1 cellular context compared by ENCODE assay signal in the genomic region with DNA sequence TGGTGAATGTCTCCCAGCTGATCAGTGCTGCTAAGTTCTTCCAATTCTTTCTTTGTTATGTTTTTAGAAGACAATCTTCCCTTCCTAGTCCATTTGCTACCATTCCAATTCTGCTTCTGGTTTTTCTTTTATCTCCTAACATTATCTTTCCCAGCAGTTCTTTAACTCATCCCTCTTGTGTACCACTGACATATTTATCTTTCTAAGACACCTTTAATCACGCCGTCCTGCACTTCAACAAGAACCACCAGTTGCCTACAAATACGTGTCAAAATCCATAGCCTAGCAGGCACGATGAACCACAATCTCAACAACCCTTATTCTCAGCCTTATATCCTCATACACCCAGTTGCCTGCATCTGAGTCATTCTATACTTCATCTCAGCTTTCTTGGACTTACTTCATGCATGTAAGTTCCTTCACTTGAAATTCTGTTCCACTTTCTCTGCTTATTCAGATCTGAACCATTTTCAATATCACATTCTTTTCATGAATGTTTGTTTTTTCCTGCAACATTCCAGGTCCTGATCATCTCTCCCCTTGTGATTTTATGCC.
TF ChIP-seq lines count a peak whose summit lies in the region.

No MANE protein-coding gene starts in this region.

TF ChIP-seq in K562, 482 proteins besides CTCF, POLR2A, EP300 and RAD21 (continued from another document):
- TF ChIP-seq, protein P1, sequence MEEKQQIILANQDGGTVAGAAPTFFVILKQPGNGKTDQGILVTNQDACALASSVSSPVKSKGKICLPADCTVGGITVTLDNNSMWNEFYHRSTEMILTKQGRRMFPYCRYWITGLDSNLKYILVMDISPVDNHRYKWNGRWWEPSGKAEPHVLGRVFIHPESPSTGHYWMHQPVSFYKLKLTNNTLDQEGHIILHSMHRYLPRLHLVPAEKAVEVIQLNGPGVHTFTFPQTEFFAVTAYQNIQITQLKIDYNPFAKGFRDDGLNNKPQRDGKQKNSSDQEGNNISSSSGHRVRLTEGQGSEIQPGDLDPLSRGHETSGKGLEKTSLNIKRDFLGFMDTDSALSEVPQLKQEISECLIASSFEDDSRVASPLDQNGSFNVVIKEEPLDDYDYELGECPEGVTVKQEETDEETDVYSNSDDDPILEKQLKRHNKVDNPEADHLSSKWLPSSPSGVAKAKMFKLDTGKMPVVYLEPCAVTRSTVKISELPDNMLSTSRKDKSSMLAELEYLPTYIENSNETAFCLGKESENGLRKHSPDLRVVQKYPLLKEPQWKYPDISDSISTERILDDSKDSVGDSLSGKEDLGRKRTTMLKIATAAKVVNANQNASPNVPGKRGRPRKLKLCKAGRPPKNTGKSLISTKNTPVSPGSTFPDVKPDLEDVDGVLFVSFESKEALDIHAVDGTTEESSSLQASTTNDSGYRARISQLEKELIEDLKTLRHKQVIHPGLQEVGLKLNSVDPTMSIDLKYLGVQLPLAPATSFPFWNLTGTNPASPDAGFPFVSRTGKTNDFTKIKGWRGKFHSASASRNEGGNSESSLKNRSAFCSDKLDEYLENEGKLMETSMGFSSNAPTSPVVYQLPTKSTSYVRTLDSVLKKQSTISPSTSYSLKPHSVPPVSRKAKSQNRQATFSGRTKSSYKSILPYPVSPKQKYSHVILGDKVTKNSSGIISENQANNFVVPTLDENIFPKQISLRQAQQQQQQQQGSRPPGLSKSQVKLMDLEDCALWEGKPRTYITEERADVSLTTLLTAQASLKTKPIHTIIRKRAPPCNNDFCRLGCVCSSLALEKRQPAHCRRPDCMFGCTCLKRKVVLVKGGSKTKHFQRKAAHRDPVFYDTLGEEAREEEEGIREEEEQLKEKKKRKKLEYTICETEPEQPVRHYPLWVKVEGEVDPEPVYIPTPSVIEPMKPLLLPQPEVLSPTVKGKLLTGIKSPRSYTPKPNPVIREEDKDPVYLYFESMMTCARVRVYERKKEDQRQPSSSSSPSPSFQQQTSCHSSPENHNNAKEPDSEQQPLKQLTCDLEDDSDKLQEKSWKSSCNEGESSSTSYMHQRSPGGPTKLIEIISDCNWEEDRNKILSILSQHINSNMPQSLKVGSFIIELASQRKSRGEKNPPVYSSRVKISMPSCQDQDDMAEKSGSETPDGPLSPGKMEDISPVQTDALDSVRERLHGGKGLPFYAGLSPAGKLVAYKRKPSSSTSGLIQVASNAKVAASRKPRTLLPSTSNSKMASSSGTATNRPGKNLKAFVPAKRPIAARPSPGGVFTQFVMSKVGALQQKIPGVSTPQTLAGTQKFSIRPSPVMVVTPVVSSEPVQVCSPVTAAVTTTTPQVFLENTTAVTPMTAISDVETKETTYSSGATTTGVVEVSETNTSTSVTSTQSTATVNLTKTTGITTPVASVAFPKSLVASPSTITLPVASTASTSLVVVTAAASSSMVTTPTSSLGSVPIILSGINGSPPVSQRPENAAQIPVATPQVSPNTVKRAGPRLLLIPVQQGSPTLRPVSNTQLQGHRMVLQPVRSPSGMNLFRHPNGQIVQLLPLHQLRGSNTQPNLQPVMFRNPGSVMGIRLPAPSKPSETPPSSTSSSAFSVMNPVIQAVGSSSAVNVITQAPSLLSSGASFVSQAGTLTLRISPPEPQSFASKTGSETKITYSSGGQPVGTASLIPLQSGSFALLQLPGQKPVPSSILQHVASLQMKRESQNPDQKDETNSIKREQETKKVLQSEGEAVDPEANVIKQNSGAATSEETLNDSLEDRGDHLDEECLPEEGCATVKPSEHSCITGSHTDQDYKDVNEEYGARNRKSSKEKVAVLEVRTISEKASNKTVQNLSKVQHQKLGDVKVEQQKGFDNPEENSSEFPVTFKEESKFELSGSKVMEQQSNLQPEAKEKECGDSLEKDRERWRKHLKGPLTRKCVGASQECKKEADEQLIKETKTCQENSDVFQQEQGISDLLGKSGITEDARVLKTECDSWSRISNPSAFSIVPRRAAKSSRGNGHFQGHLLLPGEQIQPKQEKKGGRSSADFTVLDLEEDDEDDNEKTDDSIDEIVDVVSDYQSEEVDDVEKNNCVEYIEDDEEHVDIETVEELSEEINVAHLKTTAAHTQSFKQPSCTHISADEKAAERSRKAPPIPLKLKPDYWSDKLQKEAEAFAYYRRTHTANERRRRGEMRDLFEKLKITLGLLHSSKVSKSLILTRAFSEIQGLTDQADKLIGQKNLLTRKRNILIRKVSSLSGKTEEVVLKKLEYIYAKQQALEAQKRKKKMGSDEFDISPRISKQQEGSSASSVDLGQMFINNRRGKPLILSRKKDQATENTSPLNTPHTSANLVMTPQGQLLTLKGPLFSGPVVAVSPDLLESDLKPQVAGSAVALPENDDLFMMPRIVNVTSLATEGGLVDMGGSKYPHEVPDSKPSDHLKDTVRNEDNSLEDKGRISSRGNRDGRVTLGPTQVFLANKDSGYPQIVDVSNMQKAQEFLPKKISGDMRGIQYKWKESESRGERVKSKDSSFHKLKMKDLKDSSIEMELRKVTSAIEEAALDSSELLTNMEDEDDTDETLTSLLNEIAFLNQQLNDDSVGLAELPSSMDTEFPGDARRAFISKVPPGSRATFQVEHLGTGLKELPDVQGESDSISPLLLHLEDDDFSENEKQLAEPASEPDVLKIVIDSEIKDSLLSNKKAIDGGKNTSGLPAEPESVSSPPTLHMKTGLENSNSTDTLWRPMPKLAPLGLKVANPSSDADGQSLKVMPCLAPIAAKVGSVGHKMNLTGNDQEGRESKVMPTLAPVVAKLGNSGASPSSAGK (IDR thresholded peaks at IDR 0.05): no peak
- TF ChIP-seq BRD9 (IDR thresholded peaks at IDR 0.05; ENCODE audit: low read depth, partially characterized antibody) (no peak), NRF1 (conservative IDR thresholded peaks at IDR 0.05 in 1 of 2, IDR thresholded peaks at IDR 0.05 in 1 of 2) (no peak), ZNF830 (CRISPR knock-in tag; IDR thresholded peaks at IDR 0.05) (no peak), ELF4 (CRISPR knock-in tag; IDR thresholded peaks at IDR 0.05) (no peak), KDM5B (IDR thresholded peaks at IDR 0.05; ENCODE audit: insufficient replicate concordance, low read depth, low read length) (no peak), JUN (IDR thresholded peaks at IDR 0.05; ENCODE audit: borderline replicate concordance, low read depth, low read length) (no peak), JUN (CRISPR knock-in tag; IDR thresholded peaks at IDR 0.05; ENCODE audit: borderline replicate concordance) (no peak), SAFB (IDR thresholded peaks at IDR 0.05; ENCODE audit: borderline replicate concordance, low read depth, low read length) (no peak), ZNF347 (CRISPR knock-in tag; IDR thresholded peaks at IDR 0.05; ENCODE audit: low read depth) (no peak), NFXL1 (CRISPR knock-in tag; IDR thresholded peaks at IDR 0.05) (no peak), ZNF354B (CRISPR knock-in tag; IDR thresholded peaks at IDR 0.05) (no peak), MAFF (IDR thresholded peaks at IDR 0.05; ENCODE audit: low read length) (no peak), ZNF644 (tag; IDR thresholded peaks at IDR 0.05; ENCODE audit: low read depth) (no peak), EHMT2 (IDR thresholded peaks at IDR 0.05) (peak; percentile 73), NFIC (IDR thresholded peaks at IDR 0.05) (peak; percentile 30; the same call in 1 of the 2 replicates), SLC30A9 (CRISPR knock-in tag; IDR thresholded peaks at IDR 0.05) (no peak), SMARCE1 (IDR thresholded peaks at IDR 0.05) (peak; percentile 75; the same call in 1 of the 2 replicates), ZNF41 (CRISPR knock-in tag; conservative IDR thresholded peaks at IDR 0.05) (no peak)
- TF ChIP-seq, protein P2, sequence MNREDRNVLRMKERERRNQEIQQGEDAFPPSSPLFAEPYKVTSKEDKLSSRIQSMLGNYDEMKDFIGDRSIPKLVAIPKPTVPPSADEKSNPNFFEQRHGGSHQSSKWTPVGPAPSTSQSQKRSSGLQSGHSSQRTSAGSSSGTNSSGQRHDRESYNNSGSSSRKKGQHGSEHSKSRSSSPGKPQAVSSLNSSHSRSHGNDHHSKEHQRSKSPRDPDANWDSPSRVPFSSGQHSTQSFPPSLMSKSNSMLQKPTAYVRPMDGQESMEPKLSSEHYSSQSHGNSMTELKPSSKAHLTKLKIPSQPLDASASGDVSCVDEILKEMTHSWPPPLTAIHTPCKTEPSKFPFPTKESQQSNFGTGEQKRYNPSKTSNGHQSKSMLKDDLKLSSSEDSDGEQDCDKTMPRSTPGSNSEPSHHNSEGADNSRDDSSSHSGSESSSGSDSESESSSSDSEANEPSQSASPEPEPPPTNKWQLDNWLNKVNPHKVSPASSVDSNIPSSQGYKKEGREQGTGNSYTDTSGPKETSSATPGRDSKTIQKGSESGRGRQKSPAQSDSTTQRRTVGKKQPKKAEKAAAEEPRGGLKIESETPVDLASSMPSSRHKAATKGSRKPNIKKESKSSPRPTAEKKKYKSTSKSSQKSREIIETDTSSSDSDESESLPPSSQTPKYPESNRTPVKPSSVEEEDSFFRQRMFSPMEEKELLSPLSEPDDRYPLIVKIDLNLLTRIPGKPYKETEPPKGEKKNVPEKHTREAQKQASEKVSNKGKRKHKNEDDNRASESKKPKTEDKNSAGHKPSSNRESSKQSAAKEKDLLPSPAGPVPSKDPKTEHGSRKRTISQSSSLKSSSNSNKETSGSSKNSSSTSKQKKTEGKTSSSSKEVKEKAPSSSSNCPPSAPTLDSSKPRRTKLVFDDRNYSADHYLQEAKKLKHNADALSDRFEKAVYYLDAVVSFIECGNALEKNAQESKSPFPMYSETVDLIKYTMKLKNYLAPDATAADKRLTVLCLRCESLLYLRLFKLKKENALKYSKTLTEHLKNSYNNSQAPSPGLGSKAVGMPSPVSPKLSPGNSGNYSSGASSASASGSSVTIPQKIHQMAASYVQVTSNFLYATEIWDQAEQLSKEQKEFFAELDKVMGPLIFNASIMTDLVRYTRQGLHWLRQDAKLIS (CRISPR knock-in tag; IDR thresholded peaks at IDR 0.05): no peak
